In genomic region chr9:36928670-36929349, GRCh38 we compare ENCODE assay signal across 9 cellular contexts.
DNase-seq lines count a peak whose midpoint lies in the region; ATAC-seq and TF ChIP-seq lines count a peak whose summit lies in the region.
"Had no signal": no experiment of that assay in that cellular context is flagged by ENCODE, and none has a peak within 500 bp of the region (broad histone marks: within the 10 kb centered on the region; RNA-seq: fewer than 3 reads in every experiment).

No MANE protein-coding gene starts in this region.

- H3K27ac Mint-ChIP-seq in activated T-helper 2 cell treated with anti-CD3 and anti-CD28 coated beads, Interferon-gamma antibody, Interleukin-2, Interleukin-4, amounts not matched to agents 10 μg/mL and 5 μg/mL and 100 μg/mL, durations not matched to agents 14 hours and 24 hours and 36 hours = peak overlapping the region; percentile 92
- no peak overlapping the region for H3K27ac Mint-ChIP-seq in mesothelial cell of epicardium

- TF ChIP-seq CTCF in retinal pigment epithelial cell (conservative IDR thresholded peaks at IDR 0.05; ENCODE audit: low read depth, low read length) (no peak), mesothelial cell of epicardium (IDR thresholded peaks at IDR 0.05; ENCODE audit: unreplicated experiment) (no peak)

- peaks cover 27% of the 10 kb centered on the region for H3K4me1 Mint-ChIP-seq in activated T-helper 2 cell treated with anti-CD3 and anti-CD28 coated beads, Interferon-gamma antibody, Interleukin-2, Interleukin-4, amounts not matched to agents 10 μg/mL and 5 μg/mL and 100 μg/mL, durations not matched to agents 14 hours and 24 hours and 36 hours (ENCODE audit: low read depth)
- H3K4me1 Mint-ChIP-seq in mesothelial cell of epicardium = no peaks in the 10 kb centered on the region

- peak overlapping the region; percentile 38 for H3K4me3 Mint-ChIP-seq in activated T-helper 2 cell treated with anti-CD3 and anti-CD28 coated beads, Interferon-gamma antibody, Interleukin-2, Interleukin-4, amounts not matched to agents 10 μg/mL and 5 μg/mL and 100 μg/mL, durations not matched to agents 14 hours and 24 hours and 36 hours (ENCODE audit: low read depth)
- H3K4me3 Mint-ChIP-seq in mesothelial cell of epicardium = no peak overlapping the region

- no peaks in the 10 kb centered on the region for H3K27me3 Mint-ChIP-seq in activated T-helper 2 cell treated with anti-CD3 and anti-CD28 coated beads, Interferon-gamma antibody, Interleukin-2, Interleukin-4, amounts not matched to agents 10 μg/mL and 5 μg/mL and 100 μg/mL, durations not matched to agents 14 hours and 24 hours and 36 hours (ENCODE audit: low read depth)
- peaks cover 65% of the 10 kb centered on the region for H3K27me3 Mint-ChIP-seq in mesothelial cell of epicardium (ENCODE audit: low read depth)

- H3K9me3 Mint-ChIP-seq in activated T-helper 2 cell treated with anti-CD3 and anti-CD28 coated beads, Interferon-gamma antibody, Interleukin-2, Interleukin-4, amounts not matched to agents 10 μg/mL and 5 μg/mL and 100 μg/mL, durations not matched to agents 14 hours and 24 hours and 36 hours = no peaks in the 10 kb centered on the region
- H3K9me3 Mint-ChIP-seq in mesothelial cell of epicardium = peaks cover 4% of the 10 kb centered on the region

- ATAC-seq in HG03139 (IDR thresholded peaks at IDR 0.05; ENCODE audit: unreplicated experiment) = peak; percentile 41

- H3K36me3 Mint-ChIP-seq in activated T-helper 2 cell treated with anti-CD3 and anti-CD28 coated beads, Interferon-gamma antibody, Interleukin-2, Interleukin-4, amounts not matched to agents 10 μg/mL and 5 μg/mL and 100 μg/mL, durations not matched to agents 14 hours and 24 hours and 36 hours (ENCODE audit: low read depth) = no peaks in the 10 kb centered on the region
- H3K36me3 Mint-ChIP-seq in mesothelial cell of epicardium = no peaks in the 10 kb centered on the region

- DNase-seq in activated CD8-positive, alpha-beta memory T cell treated with anti-CD3 and anti-CD28 coated beads, Interleukin-2, amount 50 U/mL, for 48 hours = peak; percentile 49
- no peak for DNase-seq in activated CD8-positive, alpha-beta memory T cell treated with anti-CD3 and anti-CD28 coated beads, Interleukin-2, amount 50 U/mL, for 4 hours
- DNase-seq in activated T-helper 2 cell treated with anti-CD3 and anti-CD28 coated beads, Interferon-gamma antibody, Interleukin-2, Interleukin-4, amounts not matched to agents 10 μg/mL and 5 μg/mL and 100 μg/mL, durations not matched to agents 14 hours and 24 hours and 36 hours (ENCODE audit: low spot score) = no peak
- DNase-seq in retinal pigment epithelial cell (ENCODE audit: low read depth) = peak; percentile 62
- no peak for DNase-seq in midbrain (lab: John Stamatoyannopoulos, UW)
- no peak for DNase-seq in activated gamma-delta T cell treated with Interleukin-2 at 50 U/mL for 16 hours
- no peak for DNase-seq in mesothelial cell of epicardium (ENCODE audit: low spot score in 2 of 2, unreplicated experiment in 2 of 2)
- DNase-seq: NCI-H146 had no signal

- H3K4me3 ChIP-seq in retinal pigment epithelial cell (ENCODE audit: low read length) = no peak overlapping the region

- intact Hi-C loops in activated T-helper 2 cell treated with anti-CD3 and anti-CD28 coated beads, Interferon-gamma antibody, Interleukin-2, Interleukin-4, amounts not matched to agents 10 μg/mL and 5 μg/mL and 100 μg/mL, durations not matched to agents 14 hours and 24 hours and 36 hours (cut with micrococcal nuclease) = loop anchor here (2.0 to 10.0 kb wide), 2 partner anchors 24 to 54 kb away; no protein-coding TSS in a partner anchor

Comparison
In these comparisons a context has a peak if more than half of its experiments do, and no peak if none do; other contexts are left out.
1. DNase-seq: peak in activated CD8-positive, alpha-beta memory T cell treated with anti-CD3 and anti-CD28 coated beads, Interleukin-2, amount 50 U/mL, for 48 hours (single experiment) and retinal pigment epithelial cell (single experiment); none in activated CD8-positive, alpha-beta memory T cell treated with anti-CD3 and anti-CD28 coated beads, Interleukin-2, amount 50 U/mL, for 4 hours (single experiment), activated T-helper 2 cell treated with anti-CD3 and anti-CD28 coated beads, Interferon-gamma antibody, Interleukin-2, Interleukin-4, amounts not matched to agents 10 μg/mL and 5 μg/mL and 100 μg/mL, durations not matched to agents 14 hours and 24 hours and 36 hours (single experiment), midbrain (single experiment), activated gamma-delta T cell treated with Interleukin-2 at 50 U/mL for 16 hours (single experiment) and mesothelial cell of epicardium (0 of 2).